1 cellular context compared by ENCODE assay signal in the genomic region with DNA sequence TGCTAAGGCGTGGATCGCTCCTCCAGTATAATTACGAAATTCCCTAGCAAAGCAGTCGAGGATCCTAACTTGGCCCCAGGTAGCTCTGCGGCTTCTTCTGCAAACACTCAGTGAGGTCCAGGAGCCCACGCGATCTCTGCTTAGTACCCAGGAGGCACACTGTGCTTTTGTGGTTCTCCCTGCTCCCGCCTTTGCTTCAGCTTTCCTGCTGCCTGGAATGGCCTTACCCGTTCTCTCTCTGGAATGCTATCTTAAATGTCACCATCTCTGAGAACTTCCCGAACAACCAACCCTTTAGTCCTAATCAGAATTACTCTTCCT.
A peak's percentile ranks its signal among the peaks of the same experiment; 100 is the strongest.
TF ChIP-seq lines count a peak whose summit lies in the region.

No MANE protein-coding gene starts in this region.

TF ChIP-seq in K562, 482 proteins besides CTCF, POLR2A, EP300 and RAD21:
- TF ChIP-seq FOXJ2 (tag; IDR thresholded peaks at IDR 0.05) (no peak), BHLHE40 (IDR thresholded peaks at IDR 0.05; ENCODE audit: low read length) (0 out of 2 replicates have a peak, but pooled peaks have one; percentile 0), CEBPB (tag; IDR thresholded peaks at IDR 0.05) (peak; percentile 73)
